ENCODE assay signal across 8 cellular contexts in the genomic region with DNA sequence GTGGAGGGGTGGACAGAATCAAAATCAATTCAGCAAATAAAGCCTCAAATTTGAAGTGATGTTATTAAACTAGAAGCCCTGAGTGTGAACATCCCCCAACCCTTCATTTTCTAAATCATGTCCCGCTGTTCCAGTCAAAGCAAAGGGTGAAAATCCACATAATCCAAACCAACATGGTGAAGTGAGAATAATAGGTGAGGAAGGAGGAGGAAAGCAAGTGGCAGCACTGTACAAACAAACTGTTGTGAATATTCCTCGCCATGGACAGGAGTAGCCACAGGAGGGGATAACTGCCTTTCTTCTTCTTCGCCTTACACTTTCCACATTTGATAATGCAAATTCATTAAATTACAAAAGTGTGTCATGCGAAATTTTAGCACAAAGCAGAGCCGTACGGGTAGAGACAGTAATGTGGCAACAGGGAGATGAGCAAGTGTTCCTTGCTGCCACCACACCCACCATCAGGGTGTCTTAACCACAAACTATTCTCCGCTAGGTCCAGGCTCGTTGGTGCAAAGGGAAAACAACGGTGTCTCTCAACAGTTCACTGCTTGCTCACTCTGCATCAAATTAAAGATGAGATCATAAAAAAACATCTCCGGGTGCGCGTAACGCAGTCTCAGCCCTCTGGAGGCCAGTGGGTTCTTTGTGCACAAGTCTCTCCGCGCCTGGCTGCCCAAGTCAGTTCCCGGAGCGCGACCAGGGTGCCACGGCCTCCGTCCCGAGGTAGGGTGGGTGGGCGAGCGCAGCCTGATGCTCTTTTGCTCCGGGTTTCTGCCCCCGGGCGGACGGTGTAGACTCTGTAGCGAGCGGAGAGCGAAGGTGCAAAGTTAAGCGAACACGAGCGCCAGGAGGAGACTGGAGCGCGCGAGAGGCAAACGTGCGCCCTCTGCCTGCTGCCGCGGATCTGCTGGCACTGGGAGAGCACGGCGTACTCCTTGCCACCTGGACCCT. TPM values are rescaled to one million over a fixed set of nuclear protein-coding genes. Genes with fewer than 3 reads are reported as not detected.
DNase-seq lines count a peak whose midpoint lies in the region; ATAC-seq, FAIRE-seq and TF ChIP-seq lines count a peak whose summit lies in the region.

No MANE protein-coding gene starts in this region.

- peak; percentile 64 for TF ChIP-seq CTCF in D721Med (IDR thresholded peaks at IDR 0.05; ENCODE audit: insufficient read depth, missing control alignments)
- peak in 3 of 4 donors; percentile 50 to 65 (median 55) for TF ChIP-seq CTCF in right lobe of liver (IDR thresholded peaks at IDR 0.05)

- H3K27me3 ChIP-seq in right lobe of liver, result peaks cover 0 to 16% of the 10 kb centered on the region in 2 donors

- H3K4me1 ChIP-seq in right lobe of liver, result no peaks in the 10 kb centered on the region

- ATAC-seq in GM19468 (IDR thresholded peaks at IDR 0.05; ENCODE audit: extremely low read depth, unreplicated experiment) (peak; percentile 52), HG03565 (IDR thresholded peaks at IDR 0.05; ENCODE audit: unreplicated experiment) (peak; percentile 92), T-helper 17 cell (peak; percentile 83), right lobe of liver (peak; percentile 80 to 98 (median 92))
- ATAC-seq in stimulated activated naive B cell treated with anti-CD40 and anti-IgM and Interleukin-4, amounts not matched to agents 10 μg/mL and 1 μg/mL and 100 μg/mL, for 72 hours (replicated peaks), result peak; percentile 97

- no peak for DNase-seq in D721Med (ENCODE audit: insufficient read length, low spot score)
- peak in 1 of 3 donors; percentile 15 for DNase-seq in T-helper 17 cell
- peak; percentile 85 for DNase-seq in ecto neural progenitor cell (ENCODE audit: low spot score)
- DNase-seq in right lobe of liver, result peak; percentile 56 to 64 (median 57)
- peak; percentile 50 for DNase-seq in stimulated activated naive B cell treated with anti-CD40 and anti-IgM and Interleukin-4, amounts not matched to agents 10 μg/mL and 1 μg/mL and 100 μg/mL, for 72 hours
- no peak for DNase-seq in NOMO-1 treated with dmso at 0.1 percent for 144 hours (lab: John Stamatoyannopoulos, UW; ENCODE audit: unreplicated experiment)

- H3K9me3 ChIP-seq in T-helper 17 cell (ENCODE audit: control insufficient read depth, low read length, poor library complexity, severe bottlenecking) (no peaks in the 10 kb centered on the region), right lobe of liver (no peaks in the 10 kb centered on the region)

- no peak for TF ChIP-seq POLR2A in right lobe of liver (IDR thresholded peaks at IDR 0.05)

- peak overlapping the region; percentile 4 to 33 (median 6) for H3K4me3 ChIP-seq in right lobe of liver

- peaks cover 16% of the 10 kb centered on the region for H3K27me3 Mint-ChIP-seq in T-helper 17 cell
- peaks cover 18% of the 10 kb centered on the region in 2 donors for H3K27me3 Mint-ChIP-seq in stimulated activated naive B cell treated with anti-CD40 and anti-IgM and Interleukin-4, amounts not matched to agents 10 μg/mL and 1 μg/mL and 100 μg/mL, for 72 hours

- no peaks in the 10 kb centered on the region for H3K36me3 Mint-ChIP-seq in T-helper 17 cell (ENCODE audit: low read depth)
- no peaks in the 10 kb centered on the region for H3K36me3 Mint-ChIP-seq in stimulated activated naive B cell treated with anti-CD40 and anti-IgM and Interleukin-4, amounts not matched to agents 10 μg/mL and 1 μg/mL and 100 μg/mL, for 72 hours

- no peak overlapping the region for H3K4me3 Mint-ChIP-seq in T-helper 17 cell
- H3K4me3 Mint-ChIP-seq in stimulated activated naive B cell treated with anti-CD40 and anti-IgM and Interleukin-4, amounts not matched to agents 10 μg/mL and 1 μg/mL and 100 μg/mL, for 72 hours, result peak overlapping the region; percentile 84 to 86

- H3K27ac ChIP-seq in right lobe of liver, result no peak overlapping the region

- intact Hi-C loops in right lobe of liver (cut with DNase I), result no loop called here

- peaks cover 4% of the 10 kb centered on the region for H3K4me1 Mint-ChIP-seq in T-helper 17 cell
- H3K4me1 Mint-ChIP-seq in stimulated activated naive B cell treated with anti-CD40 and anti-IgM and Interleukin-4, amounts not matched to agents 10 μg/mL and 1 μg/mL and 100 μg/mL, for 72 hours, result peaks cover 4 to 8% of the 10 kb centered on the region in 2 donors

- no peaks in the 10 kb centered on the region for H3K36me3 ChIP-seq in right lobe of liver

- WGBS in right lobe of liver (ENCODE audit: insufficient coverage, low coverage, low lambda C conversion rate, missing lambda C conversion rate), result 8% methylated on average over 7 of the region's 42 CpGs

- no peaks in the 10 kb centered on the region for H3K9me3 Mint-ChIP-seq in stimulated activated naive B cell treated with anti-CD40 and anti-IgM and Interleukin-4, amounts not matched to agents 10 μg/mL and 1 μg/mL and 100 μg/mL, for 72 hours

- H3K27ac Mint-ChIP-seq in T-helper 17 cell, result no peak overlapping the region
- peak overlapping the region; percentile 25 for H3K27ac Mint-ChIP-seq in stimulated activated naive B cell treated with anti-CD40 and anti-IgM and Interleukin-4, amounts not matched to agents 10 μg/mL and 1 μg/mL and 100 μg/mL, for 72 hours

- FAIRE-seq in D721Med (lab: Jason Lieb, UNC), result no peak

RNA-seq across cellular contexts. Expression of a gene that starts 6.7 kb away (rescaled TPM):
- total RNA-seq in T-helper 17 cell (not detected), right lobe of liver (1 to 10 TPM in 5 of 6 experiments, under 1 TPM in 1; 0.95 to 2.9 (median 1.5) TPM)

Comparison
In these comparisons a context has a peak if more than half of its experiments do, and no peak if none do; other contexts are left out.
1. DNase-seq: peak in ecto neural progenitor cell (single experiment), right lobe of liver (3 of 3) and stimulated activated naive B cell treated with anti-CD40 and anti-IgM and Interleukin-4, amounts not matched to agents 10 μg/mL and 1 μg/mL and 100 μg/mL, for 72 hours (single experiment); none in D721Med (single experiment) and NOMO-1 treated with dmso at 0.1 percent for 144 hours (single experiment).
2. Peak in every context shown above with its lines, with median percentiles within 50 percentile points of each other: ATAC-seq.